In the genomic region with DNA sequence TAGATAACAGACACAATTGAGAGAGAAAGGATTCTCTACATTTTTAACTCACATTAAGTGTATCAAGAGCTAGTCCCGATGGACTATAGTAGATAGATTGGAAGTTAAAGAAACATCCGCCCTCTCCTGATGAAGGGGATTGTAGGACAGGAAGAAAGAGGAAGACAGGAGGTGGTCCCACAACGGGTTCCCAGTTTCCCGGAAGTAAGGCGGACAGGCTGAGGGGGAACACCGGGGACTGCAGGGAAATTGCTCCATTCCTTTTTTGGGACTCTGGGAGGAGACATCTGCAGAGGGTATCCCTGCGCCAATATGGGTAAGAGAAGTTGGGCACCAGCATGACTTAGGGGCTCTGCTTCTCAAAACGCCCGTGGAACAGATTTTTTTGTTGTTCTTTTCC, we compare ENCODE assay signal across 34 cellular contexts.
"Had no signal": no experiment of that assay in that cellular context is flagged by ENCODE, and none has a peak within 500 bp of the region (broad histone marks: within the 10 kb centered on the region; RNA-seq: fewer than 3 reads in every experiment).

No MANE protein-coding gene starts in this region.

- H3K27ac Mint-ChIP-seq: activated CD4-positive, alpha-beta T cell treated with anti-CD3 and anti-CD28 coated beads, Interleukin-2, amount 10 ng/mL, durations not matched to agents 7 days and 5 days; activated CD8-positive, alpha-beta T cell treated with anti-CD3 and anti-CD28 coated beads for 36 hours; activated naive CD4-positive, alpha-beta T cell treated with anti-CD3 and anti-CD28 coated beads, Interleukin-2, amount 10 ng/mL, durations not matched to agents 7 days and 5 days; activated naive CD8-positive, alpha-beta T cell treated with anti-CD3 and anti-CD28 coated beads, Interleukin-2, amount 10 ng/mL, durations not matched to agents 7 days and 5 days; activated T-helper 1 cell treated with anti-CD3 and anti-CD28 coated beads, Interleukin-12 subunit alpha, Interleukin-12 subunit beta, Interleukin-2, Interleukin-4 antibody, amounts not matched to agents 30 ng/mL and 10 ng/mL and 1 ng/mL, durations not matched to agents 14 hours and 24 hours and 36 hours; activated T-helper 2 cell treated with anti-CD3 and anti-CD28 coated beads, Interferon-gamma antibody, Interleukin-2, Interleukin-4, amounts not matched to agents 10 μg/mL and 5 μg/mL and 100 μg/mL, durations not matched to agents 14 hours and 24 hours and 36 hours; T-cell; T-helper 1 cell treated with Interleukin-12 subunit alpha and Interleukin-12 subunit beta and Interleukin-4 antibody, amounts not matched to agents 30 μg/mL and 1 μg/mL, for 36 hours; T-helper 2 cell treated with Interferon-gamma antibody and Interleukin-4, amounts not matched to agents 5 μg/mL and 100 μg/mL, for 36 hours; WTC11 had no signal

- H3K36me3 ChIP-seq: ascending aorta, esophagus squamous epithelium, gastroesophageal sphincter, heart right ventricle had no signal

- H3K4me1 Mint-ChIP-seq: activated CD4-positive, alpha-beta T cell treated with anti-CD3 and anti-CD28 coated beads, Interleukin-2, amount 10 ng/mL, durations not matched to agents 7 days and 5 days; activated naive CD4-positive, alpha-beta T cell treated with anti-CD3 and anti-CD28 coated beads, Interleukin-2, amount 10 ng/mL, durations not matched to agents 7 days and 5 days; central memory CD8-positive, alpha-beta T cell had no signal

- DNase-seq: activated CD4-positive, alpha-beta T cell treated with anti-CD3 and anti-CD28 coated beads for 1 hour; activated CD4-positive, alpha-beta T cell treated with anti-CD3 and anti-CD28 coated beads for 4 hours; activated CD4-positive, alpha-beta T cell treated with anti-CD3 and anti-CD28 coated beads, Interleukin-2, amount 10 ng/mL, durations not matched to agents 7 days and 5 days; activated CD4-positive, alpha-beta T cell treated with anti-CD3 and anti-CD28 coated beads, Interleukin-2, amount 50 U/mL, for 4 hours; activated CD8-positive, alpha-beta memory T cell treated with anti-CD3 and anti-CD28 coated beads for 24 hours; activated CD8-positive, alpha-beta T cell treated with anti-CD3 and anti-CD28 coated beads for 36 hours; activated gamma-delta T cell; activated naive CD4-positive, alpha-beta T cell; activated naive CD4-positive, alpha-beta T cell treated with anti-CD3 and anti-CD28 coated beads, Interleukin-2, amount 10 ng/mL, durations not matched to agents 7 days and 5 days; activated naive CD8-positive, alpha-beta T cell treated with anti-CD3 and anti-CD28 coated beads, Interleukin-2, amount 10 ng/mL, durations not matched to agents 7 days and 5 days; activated T-cell treated with anti-CD3 and anti-CD28 coated beads, Interleukin-2, amount 50 U/mL, for 1 hour; activated T-cell treated with anti-CD3 and anti-CD28 coated beads, Interleukin-2, amount 50 U/mL, for 48 hours; cortex of kidney; effector CD8-positive, alpha-beta T cell; esophagus squamous epithelium; foreskin melanocyte; heart right ventricle; SW 1271; T-cell; T1000 had no signal

- H3K4me3 ChIP-seq: ascending aorta, esophagus squamous epithelium, gastroesophageal sphincter, heart right ventricle had no signal

- H3K9me3 ChIP-seq: ascending aorta, esophagus squamous epithelium, gastroesophageal sphincter, heart right ventricle had no signal

- H3K27me3 ChIP-seq: ascending aorta, esophagus squamous epithelium had no signal

- FAIRE-seq: bronchial epithelial cell, endometrium, endothelial cell of umbilical vein had no signal

- H3K36me3 Mint-ChIP-seq: activated naive CD4-positive, alpha-beta T cell treated with anti-CD3 and anti-CD28 coated beads, Interleukin-2, amount 10 ng/mL, durations not matched to agents 7 days and 5 days; activated naive CD4-positive, alpha-beta T cell treated with anti-CD3 and anti-CD28 coated beads, Interleukin-2, amount 50 U/mL, for 72 hours; activated naive CD8-positive, alpha-beta T cell treated with anti-CD3 and anti-CD28 coated beads, Interleukin-2, amount 10 ng/mL, durations not matched to agents 7 days and 5 days; brain; T-cell; WTC11 had no signal

- H3K4me3 Mint-ChIP-seq: activated CD4-positive, alpha-beta T cell treated with anti-CD3 and anti-CD28 coated beads, Interleukin-2, amount 10 ng/mL, durations not matched to agents 7 days and 5 days; activated CD8-positive, alpha-beta T cell treated with anti-CD3 and anti-CD28 coated beads for 36 hours; activated naive CD4-positive, alpha-beta T cell treated with anti-CD3 and anti-CD28 coated beads, Interleukin-2, amount 10 ng/mL, durations not matched to agents 7 days and 5 days; activated naive CD8-positive, alpha-beta T cell treated with anti-CD3 and anti-CD28 coated beads, Interleukin-2, amount 10 ng/mL, durations not matched to agents 7 days and 5 days; activated T-helper 1 cell treated with anti-CD3 and anti-CD28 coated beads, Interleukin-12 subunit alpha, Interleukin-12 subunit beta, Interleukin-2, Interleukin-4 antibody, amounts not matched to agents 30 ng/mL and 10 ng/mL and 1 ng/mL, durations not matched to agents 14 hours and 24 hours and 36 hours; brain; central memory CD8-positive, alpha-beta T cell; T-cell; T-helper 1 cell treated with Interleukin-12 subunit alpha and Interleukin-12 subunit beta and Interleukin-4 antibody, amounts not matched to agents 30 μg/mL and 1 μg/mL, for 36 hours; T-helper 2 cell treated with Interferon-gamma antibody and Interleukin-4, amounts not matched to agents 5 μg/mL and 100 μg/mL, for 36 hours; WTC11 had no signal

- H3K27ac ChIP-seq: ascending aorta, epithelial cell of prostate, esophagus squamous epithelium, gastroesophageal sphincter, heart right ventricle had no signal

- ATAC-seq: activated CD8-positive, alpha-beta T cell treated with anti-CD3 and anti-CD28 coated beads for 36 hours; activated naive CD4-positive, alpha-beta T cell treated with anti-CD3 and anti-CD28 coated beads, Interleukin-2, amount 50 U/mL, for 72 hours; gastroesophageal sphincter; heart right ventricle; T-cell; WTC11 had no signal

- H3K4me1 ChIP-seq: ascending aorta, esophagus squamous epithelium, gastroesophageal sphincter had no signal

- H3K9me3 Mint-ChIP-seq: activated CD4-positive, alpha-beta T cell treated with anti-CD3 and anti-CD28 coated beads, Interleukin-2, amount 10 ng/mL, durations not matched to agents 7 days and 5 days; activated CD8-positive, alpha-beta T cell treated with anti-CD3 and anti-CD28 coated beads for 36 hours; activated naive CD4-positive, alpha-beta T cell treated with anti-CD3 and anti-CD28 coated beads, Interleukin-2, amount 10 ng/mL, durations not matched to agents 7 days and 5 days; activated naive CD8-positive, alpha-beta T cell treated with anti-CD3 and anti-CD28 coated beads, Interleukin-2, amount 10 ng/mL, durations not matched to agents 7 days and 5 days; activated T-helper 1 cell treated with anti-CD3 and anti-CD28 coated beads, Interleukin-12 subunit alpha, Interleukin-12 subunit beta, Interleukin-2, Interleukin-4 antibody, amounts not matched to agents 30 ng/mL and 10 ng/mL and 1 ng/mL, durations not matched to agents 14 hours and 24 hours and 36 hours; activated T-helper 2 cell treated with anti-CD3 and anti-CD28 coated beads, Interferon-gamma antibody, Interleukin-2, Interleukin-4, amounts not matched to agents 10 μg/mL and 5 μg/mL and 100 μg/mL, durations not matched to agents 14 hours and 24 hours and 36 hours; central memory CD8-positive, alpha-beta T cell; T-cell; T-helper 1 cell treated with Interleukin-12 subunit alpha and Interleukin-12 subunit beta and Interleukin-4 antibody, amounts not matched to agents 30 μg/mL and 1 μg/mL, for 36 hours; T-helper 2 cell treated with Interferon-gamma antibody and Interleukin-4, amounts not matched to agents 5 μg/mL and 100 μg/mL, for 36 hours; WTC11 had no signal
